1 cellular context compared by ENCODE assay signal in genomic region chr3:61857297-61857696, GRCh38.
TF ChIP-seq lines count a peak whose summit lies in the region.

No MANE protein-coding gene starts in this region.

TF ChIP-seq in GM12878, 131 proteins besides CTCF, POLR2A, EP300 and RAD21 (continued from another document):
- no peak for TF ChIP-seq REST (IDR thresholded peaks at IDR 0.05; ENCODE audit: low read depth, low read length)
TF ChIP-seq in GM12878: peak in this region for 0.
